In the genomic region with DNA sequence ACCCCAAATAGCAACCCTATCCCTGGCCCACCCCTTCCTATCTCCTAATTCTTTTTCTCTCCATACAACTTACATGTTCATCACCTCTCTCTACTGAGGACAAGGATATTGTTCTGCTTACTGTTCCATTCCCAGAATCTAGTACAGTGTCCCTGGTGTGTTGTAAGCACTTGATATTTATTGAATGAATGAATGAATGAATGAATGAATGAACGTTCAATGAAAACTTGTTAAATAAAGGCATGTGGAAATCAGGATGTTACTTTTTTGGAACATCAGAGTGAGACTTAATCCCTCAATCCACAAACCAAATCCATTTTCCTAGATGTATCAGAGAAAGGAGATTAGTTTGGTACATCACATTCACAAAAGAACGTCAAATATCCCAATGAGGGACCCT, we compare ENCODE assay signal across 3 cellular contexts.
TF ChIP-seq lines count a peak whose summit lies in the region.

No MANE protein-coding gene starts in this region.

TF ChIP-seq in HepG2, 621 proteins besides CTCF, POLR2A, EP300 and RAD21:
- TF ChIP-seq ZNF24 (IDR thresholded peaks at IDR 0.05), result peak; percentile 89
- no peak for TF ChIP-seq MXI1 (IDR thresholded peaks at IDR 0.05; ENCODE audit: borderline replicate concordance, low read depth, low read length)

TF ChIP-seq in HEK293, 187 proteins besides CTCF, POLR2A, EP300 and RAD21:
- TF ChIP-seq ZBTB17 (tag by site-specific recombination; IDR thresholded peaks at IDR 0.05) (no peak), ZNF24 (tag by site-specific recombination; IDR thresholded peaks at IDR 0.05) (peak; percentile 52; the same call in 1 of the 2 replicates)
- TF ChIP-seq, protein P1, sequence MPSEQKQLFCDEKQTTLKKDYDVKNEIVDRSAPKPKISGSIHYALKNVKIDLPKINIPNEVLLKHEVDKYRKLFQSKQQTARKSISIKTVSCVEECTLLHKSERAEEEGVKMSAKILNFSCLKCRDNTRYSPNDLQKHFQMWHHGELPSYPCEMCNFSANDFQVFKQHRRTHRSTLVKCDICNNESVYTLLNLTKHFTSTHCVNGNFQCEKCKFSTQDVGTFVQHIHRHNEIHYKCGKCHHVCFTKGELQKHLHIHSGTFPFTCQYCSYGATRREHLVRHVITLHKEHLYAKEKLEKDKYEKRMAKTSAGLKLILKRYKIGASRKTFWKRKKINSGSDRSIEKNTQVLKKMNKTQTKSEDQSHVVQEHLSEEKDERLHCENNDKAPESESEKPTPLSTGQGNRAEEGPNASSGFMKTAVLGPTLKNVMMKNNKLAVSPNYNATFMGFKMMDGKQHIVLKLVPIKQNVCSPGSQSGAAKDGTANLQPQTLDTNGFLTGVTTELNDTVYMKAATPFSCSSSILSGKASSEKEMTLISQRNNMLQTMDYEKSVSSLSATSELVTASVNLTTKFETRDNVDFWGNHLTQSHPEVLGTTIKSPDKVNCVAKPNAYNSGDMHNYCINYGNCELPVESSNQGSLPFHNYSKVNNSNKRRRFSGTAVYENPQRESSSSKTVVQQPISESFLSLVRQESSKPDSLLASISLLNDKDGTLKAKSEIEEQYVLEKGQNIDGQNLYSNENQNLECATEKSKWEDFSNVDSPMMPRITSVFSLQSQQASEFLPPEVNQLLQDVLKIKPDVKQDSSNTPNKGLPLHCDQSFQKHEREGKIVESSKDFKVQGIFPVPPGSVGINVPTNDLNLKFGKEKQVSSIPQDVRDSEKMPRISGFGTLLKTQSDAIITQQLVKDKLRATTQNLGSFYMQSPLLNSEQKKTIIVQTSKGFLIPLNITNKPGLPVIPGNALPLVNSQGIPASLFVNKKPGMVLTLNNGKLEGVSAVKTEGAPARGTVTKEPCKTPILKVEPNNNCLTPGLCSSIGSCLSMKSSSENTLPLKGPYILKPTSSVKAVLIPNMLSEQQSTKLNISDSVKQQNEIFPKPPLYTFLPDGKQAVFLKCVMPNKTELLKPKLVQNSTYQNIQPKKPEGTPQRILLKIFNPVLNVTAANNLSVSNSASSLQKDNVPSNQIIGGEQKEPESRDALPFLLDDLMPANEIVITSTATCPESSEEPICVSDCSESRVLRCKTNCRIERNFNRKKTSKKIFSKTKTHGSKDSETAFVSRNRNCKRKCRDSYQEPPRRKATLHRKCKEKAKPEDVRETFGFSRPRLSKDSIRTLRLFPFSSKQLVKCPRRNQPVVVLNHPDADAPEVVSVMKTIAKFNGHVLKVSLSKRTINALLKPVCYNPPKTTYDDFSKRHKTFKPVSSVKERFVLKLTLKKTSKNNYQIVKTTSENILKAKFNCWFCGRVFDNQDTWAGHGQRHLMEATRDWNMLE (tag by site-specific recombination; conservative IDR thresholded peaks at IDR 0.05; ENCODE audit: low read depth), result no peak
- TF ChIP-seq, protein P2, sequence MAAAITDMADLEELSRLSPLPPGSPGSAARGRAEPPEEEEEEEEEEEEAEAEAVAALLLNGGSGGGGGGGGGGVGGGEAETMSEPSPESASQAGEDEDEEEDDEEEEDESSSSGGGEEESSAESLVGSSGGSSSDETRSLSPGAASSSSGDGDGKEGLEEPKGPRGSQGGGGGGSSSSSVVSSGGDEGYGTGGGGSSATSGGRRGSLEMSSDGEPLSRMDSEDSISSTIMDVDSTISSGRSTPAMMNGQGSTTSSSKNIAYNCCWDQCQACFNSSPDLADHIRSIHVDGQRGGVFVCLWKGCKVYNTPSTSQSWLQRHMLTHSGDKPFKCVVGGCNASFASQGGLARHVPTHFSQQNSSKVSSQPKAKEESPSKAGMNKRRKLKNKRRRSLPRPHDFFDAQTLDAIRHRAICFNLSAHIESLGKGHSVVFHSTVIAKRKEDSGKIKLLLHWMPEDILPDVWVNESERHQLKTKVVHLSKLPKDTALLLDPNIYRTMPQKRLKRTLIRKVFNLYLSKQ (tag by site-specific recombination; IDR thresholded peaks at IDR 0.05; ENCODE audit: borderline replicate concordance), result no peak

TF ChIP-seq in GM12878, 131 proteins besides CTCF, POLR2A, EP300 and RAD21:
- TF ChIP-seq MTA3 (IDR thresholded peaks at IDR 0.05; ENCODE audit: borderline replicate concordance, low read length), result no peak
- TF ChIP-seq ZNF24 (IDR thresholded peaks at IDR 0.05), result peak; percentile 89
TF ChIP-seq in GM12878: peak in this region for 1.
